Comparison of ENCODE assay signal across 1 cellular context in genomic region chr10:46284286-46285229, GRCh38.
TF ChIP-seq lines count a peak whose summit lies in the region.

No MANE protein-coding gene starts in this region.

TF ChIP-seq in HepG2, 621 proteins besides CTCF, POLR2A, EP300 and RAD21 (continued from another document and continues in another):
- TF ChIP-seq ATF3 (CRISPR knock-in tag; IDR thresholded peaks at IDR 0.05) (no peak), ZNF207 (IDR thresholded peaks at IDR 0.05; ENCODE audit: borderline replicate concordance) (no peak), ZNF430 (CRISPR knock-in tag; IDR thresholded peaks at IDR 0.05) (peak; percentile 50; the same call in 1 of the 2 replicates), PAX8 (CRISPR knock-in tag; IDR thresholded peaks at IDR 0.05; ENCODE audit: borderline replicate concordance) (no peak), MTA3 (CRISPR knock-in tag; IDR thresholded peaks at IDR 0.05) (no peak), SRY (CRISPR knock-in tag; IDR thresholded peaks at IDR 0.05) (no peak), PRDM4 (CRISPR knock-in tag; IDR thresholded peaks at IDR 0.05; ENCODE audit: borderline replicate concordance) (no peak), SMC3 (IDR thresholded peaks at IDR 0.05; ENCODE audit: low read length) (no peak), EZH2 (conservative IDR thresholded peaks at IDR 0.05; ENCODE audit: low read depth, low read length) (peak; percentile 59; the same call in 1 of the 2 replicates), ZNF839 (CRISPR knock-in tag; IDR thresholded peaks at IDR 0.05; ENCODE audit: borderline replicate concordance) (no peak), ZNF234 (CRISPR knock-in tag; conservative IDR thresholded peaks at IDR 0.05) (no peak), CBFB (CRISPR knock-in tag; IDR thresholded peaks at IDR 0.05) (0 out of 2 replicates have a peak, but pooled peaks have one; percentile 33), MTA1 (CRISPR knock-in tag; IDR thresholded peaks at IDR 0.05; ENCODE audit: borderline replicate concordance) (no peak), LBX2 (CRISPR knock-in tag; IDR thresholded peaks at IDR 0.05; ENCODE audit: borderline replicate concordance) (no peak), MBD4 (IDR thresholded peaks at IDR 0.05; ENCODE audit: borderline replicate concordance, low read length) (no peak), MYNN (CRISPR knock-in tag; IDR thresholded peaks at IDR 0.05; ENCODE audit: low read depth) (no peak), NR2F2 (IDR thresholded peaks at IDR 0.05; ENCODE audit: borderline replicate concordance, low read depth) (no peak), GPBP1L1 (CRISPR knock-in tag; IDR thresholded peaks at IDR 0.05) (no peak), MXD4 (CRISPR knock-in tag; IDR thresholded peaks at IDR 0.05) (no peak), ZNF746 (CRISPR knock-in tag; IDR thresholded peaks at IDR 0.05) (no peak), PRDM15 (CRISPR knock-in tag; IDR thresholded peaks at IDR 0.05) (no peak), ZFY (CRISPR knock-in tag; IDR thresholded peaks at IDR 0.05) (peak; percentile 54), MBNL3 (CRISPR knock-in tag; conservative IDR thresholded peaks at IDR 0.05) (no peak), TFDP2 (CRISPR knock-in tag; IDR thresholded peaks at IDR 0.05) (peak; percentile 76; the same call in 1 of the 2 replicates), ZZZ3 (CRISPR knock-in tag; IDR thresholded peaks at IDR 0.05; ENCODE audit: borderline replicate concordance) (0 out of 2 replicates have a peak, but pooled peaks have one; percentile 43), SNAPC2 (CRISPR knock-in tag; IDR thresholded peaks at IDR 0.05) (no peak), ZNF670 (CRISPR knock-in tag; IDR thresholded peaks at IDR 0.05; ENCODE audit: borderline replicate concordance) (no peak), HNRNPH1 (optimal IDR thresholded peaks at IDR 0.05; ENCODE audit: low read depth, low read length) (no peak), ATAD3A (CRISPR knock-in tag; IDR thresholded peaks at IDR 0.05) (no peak), HDAC6 (IDR thresholded peaks at IDR 0.05; ENCODE audit: low read depth, low read length) (no peak), ZNF704 (CRISPR knock-in tag; IDR thresholded peaks at IDR 0.05; ENCODE audit: borderline replicate concordance) (no peak), TEAD3 (CRISPR knock-in tag; optimal IDR thresholded peaks at IDR 0.05; ENCODE audit: borderline replicate concordance) (no peak), SALL1 (CRISPR knock-in tag; IDR thresholded peaks at IDR 0.05) (no peak; the same call in 1 of the 2 replicates)
- TF ChIP-seq, protein P1, sequence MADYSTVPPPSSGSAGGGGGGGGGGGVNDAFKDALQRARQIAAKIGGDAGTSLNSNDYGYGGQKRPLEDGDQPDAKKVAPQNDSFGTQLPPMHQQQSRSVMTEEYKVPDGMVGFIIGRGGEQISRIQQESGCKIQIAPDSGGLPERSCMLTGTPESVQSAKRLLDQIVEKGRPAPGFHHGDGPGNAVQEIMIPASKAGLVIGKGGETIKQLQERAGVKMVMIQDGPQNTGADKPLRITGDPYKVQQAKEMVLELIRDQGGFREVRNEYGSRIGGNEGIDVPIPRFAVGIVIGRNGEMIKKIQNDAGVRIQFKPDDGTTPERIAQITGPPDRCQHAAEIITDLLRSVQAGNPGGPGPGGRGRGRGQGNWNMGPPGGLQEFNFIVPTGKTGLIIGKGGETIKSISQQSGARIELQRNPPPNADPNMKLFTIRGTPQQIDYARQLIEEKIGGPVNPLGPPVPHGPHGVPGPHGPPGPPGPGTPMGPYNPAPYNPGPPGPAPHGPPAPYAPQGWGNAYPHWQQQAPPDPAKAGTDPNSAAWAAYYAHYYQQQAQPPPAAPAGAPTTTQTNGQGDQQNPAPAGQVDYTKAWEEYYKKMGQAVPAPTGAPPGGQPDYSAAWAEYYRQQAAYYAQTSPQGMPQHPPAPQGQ (CRISPR knock-in tag; IDR thresholded peaks at IDR 0.05; ENCODE audit: borderline replicate concordance): no peak
- TF ChIP-seq, protein P2, sequence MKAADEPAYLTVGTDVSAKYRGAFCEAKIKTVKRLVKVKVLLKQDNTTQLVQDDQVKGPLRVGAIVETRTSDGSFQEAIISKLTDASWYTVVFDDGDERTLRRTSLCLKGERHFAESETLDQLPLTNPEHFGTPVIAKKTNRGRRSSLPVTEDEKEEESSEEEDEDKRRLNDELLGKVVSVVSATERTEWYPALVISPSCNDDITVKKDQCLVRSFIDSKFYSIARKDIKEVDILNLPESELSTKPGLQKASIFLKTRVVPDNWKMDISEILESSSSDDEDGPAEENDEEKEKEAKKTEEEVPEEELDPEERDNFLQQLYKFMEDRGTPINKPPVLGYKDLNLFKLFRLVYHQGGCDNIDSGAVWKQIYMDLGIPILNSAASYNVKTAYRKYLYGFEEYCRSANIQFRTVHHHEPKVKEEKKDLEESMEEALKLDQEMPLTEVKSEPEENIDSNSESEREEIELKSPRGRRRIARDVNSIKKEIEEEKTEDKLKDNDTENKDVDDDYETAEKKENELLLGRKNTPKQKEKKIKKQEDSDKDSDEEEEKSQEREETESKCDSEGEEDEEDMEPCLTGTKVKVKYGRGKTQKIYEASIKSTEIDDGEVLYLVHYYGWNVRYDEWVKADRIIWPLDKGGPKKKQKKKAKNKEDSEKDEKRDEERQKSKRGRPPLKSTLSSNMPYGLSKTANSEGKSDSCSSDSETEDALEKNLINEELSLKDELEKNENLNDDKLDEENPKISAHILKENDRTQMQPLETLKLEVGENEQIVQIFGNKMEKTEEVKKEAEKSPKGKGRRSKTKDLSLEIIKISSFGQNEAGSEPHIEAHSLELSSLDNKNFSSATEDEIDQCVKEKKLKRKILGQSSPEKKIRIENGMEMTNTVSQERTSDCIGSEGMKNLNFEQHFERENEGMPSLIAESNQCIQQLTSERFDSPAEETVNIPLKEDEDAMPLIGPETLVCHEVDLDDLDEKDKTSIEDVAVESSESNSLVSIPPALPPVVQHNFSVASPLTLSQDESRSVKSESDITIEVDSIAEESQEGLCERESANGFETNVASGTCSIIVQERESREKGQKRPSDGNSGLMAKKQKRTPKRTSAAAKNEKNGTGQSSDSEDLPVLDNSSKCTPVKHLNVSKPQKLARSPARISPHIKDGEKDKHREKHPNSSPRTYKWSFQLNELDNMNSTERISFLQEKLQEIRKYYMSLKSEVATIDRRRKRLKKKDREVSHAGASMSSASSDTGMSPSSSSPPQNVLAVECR (CRISPR knock-in tag; IDR thresholded peaks at IDR 0.05; ENCODE audit: borderline replicate concordance): peak; percentile 28; the same call in 1 of the 2 replicates
- TF ChIP-seq, protein P3, sequence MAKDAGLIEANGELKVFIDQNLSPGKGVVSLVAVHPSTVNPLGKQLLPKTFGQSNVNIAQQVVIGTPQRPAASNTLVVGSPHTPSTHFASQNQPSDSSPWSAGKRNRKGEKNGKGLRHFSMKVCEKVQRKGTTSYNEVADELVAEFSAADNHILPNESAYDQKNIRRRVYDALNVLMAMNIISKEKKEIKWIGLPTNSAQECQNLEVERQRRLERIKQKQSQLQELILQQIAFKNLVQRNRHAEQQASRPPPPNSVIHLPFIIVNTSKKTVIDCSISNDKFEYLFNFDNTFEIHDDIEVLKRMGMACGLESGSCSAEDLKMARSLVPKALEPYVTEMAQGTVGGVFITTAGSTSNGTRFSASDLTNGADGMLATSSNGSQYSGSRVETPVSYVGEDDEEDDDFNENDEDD (CRISPR knock-in tag; IDR thresholded peaks at IDR 0.05; ENCODE audit: borderline replicate concordance): peak; percentile 51; the same call in 1 of the 2 replicates
- TF ChIP-seq, protein P4, sequence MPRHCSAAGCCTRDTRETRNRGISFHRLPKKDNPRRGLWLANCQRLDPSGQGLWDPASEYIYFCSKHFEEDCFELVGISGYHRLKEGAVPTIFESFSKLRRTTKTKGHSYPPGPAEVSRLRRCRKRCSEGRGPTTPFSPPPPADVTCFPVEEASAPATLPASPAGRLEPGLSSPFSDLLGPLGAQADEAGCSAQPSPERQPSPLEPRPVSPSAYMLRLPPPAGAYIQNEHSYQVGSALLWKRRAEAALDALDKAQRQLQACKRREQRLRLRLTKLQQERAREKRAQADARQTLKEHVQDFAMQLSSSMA (CRISPR knock-in tag; IDR thresholded peaks at IDR 0.05): no peak
- TF ChIP-seq, protein P5, sequence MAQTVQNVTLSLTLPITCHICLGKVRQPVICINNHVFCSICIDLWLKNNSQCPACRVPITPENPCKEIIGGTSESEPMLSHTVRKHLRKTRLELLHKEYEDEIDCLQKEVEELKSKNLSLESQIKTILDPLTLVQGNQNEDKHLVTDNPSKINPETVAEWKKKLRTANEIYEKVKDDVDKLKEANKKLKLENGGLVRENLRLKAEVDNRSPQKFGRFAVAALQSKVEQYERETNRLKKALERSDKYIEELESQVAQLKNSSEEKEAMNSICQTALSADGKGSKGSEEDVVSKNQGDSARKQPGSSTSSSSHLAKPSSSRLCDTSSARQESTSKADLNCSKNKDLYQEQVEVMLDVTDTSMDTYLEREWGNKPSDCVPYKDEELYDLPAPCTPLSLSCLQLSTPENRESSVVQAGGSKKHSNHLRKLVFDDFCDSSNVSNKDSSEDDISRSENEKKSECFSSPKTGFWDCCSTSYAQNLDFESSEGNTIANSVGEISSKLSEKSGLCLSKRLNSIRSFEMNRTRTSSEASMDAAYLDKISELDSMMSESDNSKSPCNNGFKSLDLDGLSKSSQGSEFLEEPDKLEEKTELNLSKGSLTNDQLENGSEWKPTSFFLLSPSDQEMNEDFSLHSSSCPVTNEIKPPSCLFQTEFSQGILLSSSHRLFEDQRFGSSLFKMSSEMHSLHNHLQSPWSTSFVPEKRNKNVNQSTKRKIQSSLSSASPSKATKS (CRISPR knock-in tag; IDR thresholded peaks at IDR 0.05): no peak
